In genomic region chr1:146034976-146035469, GRCh38 we compare ENCODE assay signal across 9 cellular contexts. TPM values are rescaled to one million over a fixed set of nuclear protein-coding genes. Genes with fewer than 3 reads are reported as not detected.
DNase-seq lines count a peak whose midpoint lies in the region; ATAC-seq and TF ChIP-seq lines count a peak whose summit lies in the region.
"Had no signal": no experiment of that assay in that cellular context is flagged by ENCODE, and none has a peak within 500 bp of the region (broad histone marks: within the 10 kb centered on the region; RNA-seq: fewer than 3 reads in every experiment).

No MANE protein-coding gene starts in this region.

- H3K9me3 Mint-ChIP-seq in CD4-positive, CD25-positive, alpha-beta regulatory T cell = peaks cover 0 to 18% (median 0%) of the 10 kb centered on the region in 7 donors
- peaks cover 0 to 6% (median 0%) of the 10 kb centered on the region in 3 donors for H3K9me3 Mint-ChIP-seq in IgD-negative memory B cell
- H3K9me3 Mint-ChIP-seq in activated CD4-positive, alpha-beta memory T cell treated with anti-CD3 and anti-CD28 coated beads for 36 hours = no peaks in the 10 kb centered on the region

- intact Hi-C loops in activated CD4-positive, alpha-beta memory T cell treated with anti-CD3 and anti-CD28 coated beads for 36 hours (cut with micrococcal nuclease) = loop anchor here (1.0 to 5.0 kb wide), 2 partner anchors 71 to 118 kb away; partner anchors contain the start of genes ANKRD34A, PEX11B and POLR3GL
- intact Hi-C loops in uterus (cut with DNase I; ENCODE audit: low total_unique reads) = no loop called here

- no peak overlapping the region for H3K27ac ChIP-seq in CD4-positive, CD25-positive, alpha-beta regulatory T cell (ENCODE audit: insufficient read depth, low read length, poor library complexity, severe bottlenecking)
- peak overlapping the region; percentile 90 to 98 for H3K27ac ChIP-seq in uterus
- H3K27ac ChIP-seq: right lobe of liver had no signal

- no peak for DNase-seq in CD4-positive, CD25-positive, alpha-beta regulatory T cell
- no peak for DNase-seq in activated CD4-positive, alpha-beta memory T cell treated with anti-CD3 and anti-CD28 coated beads for 36 hours
- no peak for DNase-seq in kidney epithelial cell (ENCODE audit: low read depth)
- DNase-seq in uterus = no peak
- no peak for DNase-seq in NCI-H345 (lab: John Stamatoyannopoulos, UW)
- no peak for DNase-seq in KG1 (lab: John Stamatoyannopoulos, UW)

- no peak for TF ChIP-seq POLR2A in uterus (IDR thresholded peaks at IDR 0.05)

- peak overlapping the region; percentile 87 to 99 (median 96) for H3K4me3 Mint-ChIP-seq in CD4-positive, CD25-positive, alpha-beta regulatory T cell
- H3K4me3 Mint-ChIP-seq in IgD-negative memory B cell = peak overlapping the region; percentile 86 to 99 (median 96)
- H3K4me3 Mint-ChIP-seq in activated CD4-positive, alpha-beta memory T cell treated with anti-CD3 and anti-CD28 coated beads for 36 hours = peak overlapping the region; percentile 100

- peaks cover 62% of the 10 kb centered on the region for H3K27me3 Mint-ChIP-seq in CD4-positive, CD25-positive, alpha-beta regulatory T cell
- peaks cover 3% of the 10 kb centered on the region for H3K27me3 Mint-ChIP-seq in IgD-negative memory B cell
- H3K27me3 Mint-ChIP-seq in activated CD4-positive, alpha-beta memory T cell treated with anti-CD3 and anti-CD28 coated beads for 36 hours = peaks cover 12% of the 10 kb centered on the region

- no peak for TF ChIP-seq CTCF in kidney epithelial cell (IDR thresholded peaks at IDR 0.05; ENCODE audit: insufficient read depth, low read length, poor library complexity, severe bottlenecking)
- no peak for TF ChIP-seq CTCF in uterus (IDR thresholded peaks at IDR 0.05)

- CTCF ChIA-PET in activated CD4-positive, alpha-beta memory T cell treated with anti-CD3 and anti-CD28 coated beads for 36 hours (lab: Charles Lee) = interaction anchor here (0.6 to 2.2 kb wide), 6 partner anchors 18 to 190 kb away, joined by 3 to 11 read pairs (median 5); partner anchors contain the start of genes ANKRD34A, LIX1L, NUDT17 and POLR3GL

- peaks cover 2% of the 10 kb centered on the region for H3K27me3 ChIP-seq in CD4-positive, CD25-positive, alpha-beta regulatory T cell (ENCODE audit: control insufficient read depth, insufficient read depth, low read length)
- H3K27me3 ChIP-seq in kidney epithelial cell (ENCODE audit: control insufficient read depth, insufficient read depth, low read length) = no peaks in the 10 kb centered on the region
- no peaks in the 10 kb centered on the region for H3K27me3 ChIP-seq in uterus
- H3K27me3 ChIP-seq: right lobe of liver had no signal

- H3K36me3 ChIP-seq in CD4-positive, CD25-positive, alpha-beta regulatory T cell (ENCODE audit: control insufficient read depth, insufficient read depth, low read length) = no peaks in the 10 kb centered on the region
- no peaks in the 10 kb centered on the region for H3K36me3 ChIP-seq in kidney epithelial cell (ENCODE audit: control insufficient read depth, insufficient read depth, low read length)
- H3K36me3 ChIP-seq in uterus = no peaks in the 10 kb centered on the region
- H3K36me3 ChIP-seq: right lobe of liver had no signal

- H3K9me3 ChIP-seq in CD4-positive, CD25-positive, alpha-beta regulatory T cell (ENCODE audit: control insufficient read depth in 2 of 2, low read length in 2 of 2) = no peaks in the 10 kb centered on the region
- H3K9me3 ChIP-seq in uterus = no peaks in the 10 kb centered on the region

- H3K27ac Mint-ChIP-seq in CD4-positive, CD25-positive, alpha-beta regulatory T cell = peak overlapping the region; percentile 92 to 97 (median 94)
- peak overlapping the region; percentile 96 to 99 (median 98) for H3K27ac Mint-ChIP-seq in IgD-negative memory B cell
- peak overlapping the region; percentile 83 for H3K27ac Mint-ChIP-seq in activated CD4-positive, alpha-beta memory T cell treated with anti-CD3 and anti-CD28 coated beads for 36 hours

- H3K4me3 ChIP-seq in CD4-positive, CD25-positive, alpha-beta regulatory T cell (ENCODE audit: low read depth, low read length) = no peak overlapping the region
- peak overlapping the region; percentile 29 for H3K4me3 ChIP-seq in kidney epithelial cell (ENCODE audit: low read depth, low read length)
- H3K4me3 ChIP-seq in uterus = peak overlapping the region in 1 of 2 donors; percentile 56

- peaks cover 4% of the 10 kb centered on the region for H3K36me3 Mint-ChIP-seq in CD4-positive, CD25-positive, alpha-beta regulatory T cell
- H3K36me3 Mint-ChIP-seq in IgD-negative memory B cell = peaks cover 4% of the 10 kb centered on the region
- H3K36me3 Mint-ChIP-seq in activated CD4-positive, alpha-beta memory T cell treated with anti-CD3 and anti-CD28 coated beads for 36 hours = peaks cover 22% of the 10 kb centered on the region

- H3K4me1 ChIP-seq in CD4-positive, CD25-positive, alpha-beta regulatory T cell (ENCODE audit: control insufficient read depth, insufficient read depth, low read length, poor library complexity, severe bottlenecking) = peaks cover 10% of the 10 kb centered on the region
- no peaks in the 10 kb centered on the region for H3K4me1 ChIP-seq in uterus

- no peak for ATAC-seq in CD4-positive, CD25-positive, alpha-beta regulatory T cell (ENCODE audit: low read depth in 2 of 2)
- ATAC-seq in GM21717 (IDR thresholded peaks at IDR 0.05; ENCODE audit: unreplicated experiment) = no peak

- H3K4me1 Mint-ChIP-seq in CD4-positive, CD25-positive, alpha-beta regulatory T cell = peaks cover 19 to 52% (median 31%) of the 10 kb centered on the region in 4 donors
- peaks cover 24 to 46% (median 27%) of the 10 kb centered on the region in 3 donors for H3K4me1 Mint-ChIP-seq in IgD-negative memory B cell
- H3K4me1 Mint-ChIP-seq in activated CD4-positive, alpha-beta memory T cell treated with anti-CD3 and anti-CD28 coated beads for 36 hours (ENCODE audit: low read depth) = peaks cover 32% of the 10 kb centered on the region

- POLR2A ChIA-PET in activated CD4-positive, alpha-beta memory T cell treated with anti-CD3 and anti-CD28 coated beads for 36 hours (lab: Charles Lee) = interaction anchor here (2.9 to 6.8 kb wide), 2 partner anchors 16 to 176 kb away, joined by 12 to 145 read pairs; partner anchors contain the start of gene PIAS3

RNA-seq across cellular contexts. Expression of gene HJV, which starts 13.5 kb away (rescaled TPM):
- not detected for total RNA-seq in CD4-positive, CD25-positive, alpha-beta regulatory T cell
- not detected for polyA plus RNA-seq in CD4-positive, CD25-positive, alpha-beta regulatory T cell
- polyA plus RNA-seq in IgD-negative memory B cell = not detected
- not detected for total RNA-seq in activated CD4-positive, alpha-beta memory T cell treated with anti-CD3 and anti-CD28 coated beads for 36 hours
- total RNA-seq in kidney epithelial cell (not detected in 2 replicates), uterus (not detected)

RNA-seq across cellular contexts. Expression of gene TXNIP, which starts 38.6 kb away (rescaled TPM):
- total RNA-seq in CD4-positive, CD25-positive, alpha-beta regulatory T cell = 1,496 TPM
- 1,000 to 10,000 TPM; 2,637 to 4,955 (median 3,590) TPM for polyA plus RNA-seq in CD4-positive, CD25-positive, alpha-beta regulatory T cell
- 3,579 TPM for polyA plus RNA-seq in IgD-negative memory B cell
- 10 to 100 TPM; 82.6 to 88.8 TPM for total RNA-seq in activated CD4-positive, alpha-beta memory T cell treated with anti-CD3 and anti-CD28 coated beads for 36 hours
- total RNA-seq in kidney epithelial cell = 14.7 and 19.0 TPM in 2 replicates
- 1,000 to 10,000 TPM in 3 of 4 donors, 100 to 1,000 TPM in 1; 731 to 1,940 (median 1,478) TPM for total RNA-seq in uterus

Comparison
In these comparisons a context has a peak if more than half of its experiments do, and no peak if none do; other contexts are left out.
1. RNA of gene TXNIP, which starts 38.6 kb away (total RNA-seq): 731 to 1,940 TPM in uterus and 1,496 TPM in CD4-positive, CD25-positive, alpha-beta regulatory T cell (single experiment); 82.6 to 88.8 TPM in activated CD4-positive, alpha-beta memory T cell treated with anti-CD3 and anti-CD28 coated beads for 36 hours and 14.7 to 19.0 TPM in kidney epithelial cell; every median in the first group is over 4 times any median in the second.
2. Peak in every context shown above with its lines, with median percentiles within 50 percentile points of each other: H3K27ac Mint-ChIP-seq and H3K4me3 Mint-ChIP-seq.